In genomic region chr19:4154571-4155312, GRCh38 we compare ENCODE assay signal across 19 cellular contexts. TPM values are rescaled to one million over a fixed set of nuclear protein-coding genes. Genes with fewer than 3 reads are reported as not detected.
DNase-seq lines count a peak whose midpoint lies in the region; ATAC-seq, FAIRE-seq and TF ChIP-seq lines count a peak whose summit lies in the region.
"Had no signal": no experiment of that assay in that cellular context is flagged by ENCODE, and none has a peak within 500 bp of the region (broad histone marks: within the 10 kb centered on the region; RNA-seq: fewer than 3 reads in every experiment).

No MANE protein-coding gene starts in this region.

- no peaks in the 10 kb centered on the region for H3K27me3 Mint-ChIP-seq in activated naive CD4-positive, alpha-beta T cell treated with anti-CD3 and anti-CD28 coated beads for 36 hours (ENCODE audit: low read depth)
- H3K27me3 Mint-ChIP-seq: CD4-positive, alpha-beta memory T cell had no signal

- H3K4me1 Mint-ChIP-seq in activated naive CD4-positive, alpha-beta T cell treated with anti-CD3 and anti-CD28 coated beads for 36 hours (ENCODE audit: low read depth) = no peaks in the 10 kb centered on the region

- H3K9me3 Mint-ChIP-seq in activated naive CD4-positive, alpha-beta T cell treated with anti-CD3 and anti-CD28 coated beads for 36 hours = no peaks in the 10 kb centered on the region
- H3K9me3 Mint-ChIP-seq: CD4-positive, alpha-beta memory T cell had no signal

- H3F3A ChIP-seq in Loucy (ENCODE audit: low read depth) = no peaks in the 10 kb centered on the region

- H3K9ac ChIP-seq in Loucy (ENCODE audit: low read depth, low read length, poor library complexity, severe bottlenecking) = no peak overlapping the region
- H3K9ac ChIP-seq in K562 (ENCODE audit: insufficient read depth in 1 of 2, low read depth in 2 of 2, low read length in 2 of 2) = peak overlapping the region in 1 of 2 experiments; percentile 71; a peak in 1 of 4 replicates
- H3K9ac ChIP-seq: GM23248 had no signal

- WGBS in K562 (ENCODE audit: insufficient coverage, low coverage, missing lambda C conversion rate) = 20% methylated on average over 21 of the region's 21 CpGs

- H3K27ac ChIP-seq in K562 (ENCODE audit: extremely low read depth, low read depth, low read length) = no peak overlapping the region
- H3K27ac ChIP-seq in osteoblast (ENCODE audit: low read depth, low read length) = no peak overlapping the region
- H3K27ac ChIP-seq: A549, C4-2B, GM23248 had no signal

- in situ Hi-C loops in K562 (cut with MboI) = no loop called here

- H3K4me3 ChIP-seq in Loucy (ENCODE audit: low read length, poor library complexity, severe bottlenecking) = peak overlapping the region; percentile 35
- H3K4me3 ChIP-seq in K562 = no peak overlapping the region
- H3K4me3 ChIP-seq in osteoblast (ENCODE audit: insufficient read depth, low read length) = no peak overlapping the region
- H3K4me3 ChIP-seq: A549, GM23248 had no signal

- no peaks in the 10 kb centered on the region for H3K27me3 ChIP-seq in Loucy (ENCODE audit: insufficient read depth, low read length, poor library complexity, severe bottlenecking)
- peaks cover 11 to 28% of the 10 kb centered on the region in 2 experiments; a peak in 4 of 5 replicates for H3K27me3 ChIP-seq in K562 (ENCODE audit: control insufficient read depth in 2 of 2, insufficient read depth in 2 of 2, low read length in 2 of 2)
- peaks cover 7% of the 10 kb centered on the region for H3K27me3 ChIP-seq in osteoblast (ENCODE audit: insufficient read depth, low read length)

- H3K4me3 Mint-ChIP-seq in activated naive CD4-positive, alpha-beta T cell treated with anti-CD3 and anti-CD28 coated beads for 36 hours = no peak overlapping the region

- TF ChIP-seq POLR2A in K562 (conservative IDR thresholded peaks at IDR 0.05) = no peak

- H3K79me2 ChIP-seq in Loucy (ENCODE audit: insufficient read depth, low read length) (peaks cover 12% of the 10 kb centered on the region; the same call in 1 of the 2 replicates), K562 (ENCODE audit: control insufficient read depth, insufficient read depth, low read length) (no peaks in the 10 kb centered on the region), osteoblast (ENCODE audit: insufficient read depth, low read length) (no peaks in the 10 kb centered on the region)

- H3K27ac Mint-ChIP-seq in activated naive CD4-positive, alpha-beta T cell treated with anti-CD3 and anti-CD28 coated beads for 36 hours = no peak overlapping the region
- H3K27ac Mint-ChIP-seq: CD4-positive, alpha-beta memory T cell had no signal

- ATAC-seq in K562 (no peak), left lobe of liver (peak; percentile 40), HG02884 (IDR thresholded peaks at IDR 0.05; ENCODE audit: unreplicated experiment) (no peak)
- ATAC-seq: A549 had no signal

- peaks cover 22% of the 10 kb centered on the region for H3K4me1 ChIP-seq in Loucy (ENCODE audit: insufficient read depth, low read length, poor library complexity, severe bottlenecking)
- peaks cover 2 to 19% of the 10 kb centered on the region in 2 experiments; a peak in 3 of 5 replicates for H3K4me1 ChIP-seq in K562 (replicated peaks in 1 of 2; ENCODE audit: control insufficient read depth in 2 of 2, insufficient read depth in 2 of 2, low read length in 2 of 2)
- H3K4me1 ChIP-seq in osteoblast (ENCODE audit: insufficient read depth, low read length) = no peaks in the 10 kb centered on the region
- H3K4me1 ChIP-seq: BE2C had no signal

- peak in 1 of 4 experiments; percentile 4 for DNase-seq in K562 (ENCODE audit: extremely low read depth in 1 of 4, low spot score in 3 of 4)
- peak; percentile 71 for DNase-seq in left lobe of liver (ENCODE audit: low spot score)
- DNase-seq in osteoblast (ENCODE audit: insufficient read length, low spot score, missing footprints) = peak; percentile 58
- no peak for DNase-seq in activated CD8-positive, alpha-beta memory T cell treated with anti-CD3 and anti-CD28 coated beads for 24 hours
- no peak for DNase-seq in activated naive CD4-positive, alpha-beta T cell treated with anti-CD3 and anti-CD28 coated beads for 36 hours
- DNase-seq: BE2C; CD4-positive, alpha-beta memory T cell; DMS53; GM23248; H7; KBM-7 had no signal

- no peaks in the 10 kb centered on the region for H3K36me3 ChIP-seq in Loucy (ENCODE audit: insufficient read depth, low read length)
- no peaks in the 10 kb centered on the region for H3K36me3 ChIP-seq in K562 (ENCODE audit: control insufficient read depth, insufficient read depth, low read length)
- H3K36me3 ChIP-seq in osteoblast (ENCODE audit: insufficient read depth, low read length) = no peaks in the 10 kb centered on the region
- H3K36me3 ChIP-seq: BE2C had no signal

- CTCF ChIA-PET in K562 (lab: Yijun Ruan, JAX; ENCODE audit: low intra/inter-chr PET ratio) = no interaction called here
- CTCF ChIA-PET in activated naive CD4-positive, alpha-beta T cell treated with anti-CD3 and anti-CD28 coated beads for 36 hours (lab: Charles Lee) = interaction anchor here (1.0 to 1.7 kb wide), 2 partner anchors 14 to 15 kb away, joined by 3 to 6 read pairs; no protein-coding TSS in a partner anchor

- intact Hi-C loops in K562 (cut with micrococcal nuclease) = no loop called here
- intact Hi-C loops in activated naive CD4-positive, alpha-beta T cell treated with anti-CD3 and anti-CD28 coated beads for 36 hours (cut with micrococcal nuclease) = no loop called here

- H3K9me1 ChIP-seq in K562 (ENCODE audit: control insufficient read depth, insufficient read depth, low read length) = no peaks in the 10 kb centered on the region

- H2AFZ ChIP-seq in Loucy (ENCODE audit: low read length) (no peak overlapping the region), K562 (ENCODE audit: low read depth, low read length) (no peak overlapping the region), osteoblast (ENCODE audit: low read length) (no peak overlapping the region)
- H2AFZ ChIP-seq: GM23248 had no signal

- TF ChIP-seq EP300 in K562 (IDR thresholded peaks at IDR 0.05; ENCODE audit: low read length) = no peak

- no TSS peak for BruUV-seq in K562 (replicated peaks; lab: Mats Ljungman, UMichigan)

- H3K36me3 Mint-ChIP-seq in activated naive CD4-positive, alpha-beta T cell treated with anti-CD3 and anti-CD28 coated beads for 36 hours (ENCODE audit: low read depth) = no peaks in the 10 kb centered on the region
- H3K36me3 Mint-ChIP-seq: CD4-positive, alpha-beta memory T cell had no signal

- TF ChIP-seq CTCF in Loucy (conservative IDR thresholded peaks at IDR 0.05; ENCODE audit: low read length) = no peak
- no peak for TF ChIP-seq CTCF in K562 (IDR thresholded peaks at IDR 0.05 in 2 of 3, conservative IDR thresholded peaks at IDR 0.05 in 1 of 3; ENCODE audit: insufficient read depth in 2 of 3, low read depth in 1 of 3, low read length in 3 of 3)
- TF ChIP-seq CTCF in osteoblast (IDR thresholded peaks at IDR 0.05; ENCODE audit: extremely low read depth, low read depth, low read length) = no peak

- H3K9me2 ChIP-seq in Loucy (replicated peaks; ENCODE audit: low read depth, low read length) = no peaks in the 10 kb centered on the region

- H4K20me1 ChIP-seq in Loucy (ENCODE audit: insufficient read depth, low read length, poor library complexity, severe bottlenecking) = no peaks in the 10 kb centered on the region
- H4K20me1 ChIP-seq in K562 (replicated peaks; ENCODE audit: control insufficient read depth, insufficient read depth, low read length) = no peaks in the 10 kb centered on the region
- no peaks in the 10 kb centered on the region for H4K20me1 ChIP-seq in osteoblast (ENCODE audit: insufficient read depth, low read length)

- H3K4me2 ChIP-seq in Loucy (ENCODE audit: low read depth, low read length, poor library complexity, severe bottlenecking) (peak overlapping the region; percentile 35), K562 (ENCODE audit: insufficient read depth, low read length) (no peak overlapping the region), osteoblast (ENCODE audit: insufficient read depth, low read length) (no peak overlapping the region)
- H3K4me2 ChIP-seq: A549 had no signal

- no peak for FAIRE-seq in K562 (lab: Jason Lieb, UNC)
- FAIRE-seq: A549, D721Med, GM18507, HTR-8/SVneo had no signal

- H3K9me3 ChIP-seq in Loucy (ENCODE audit: insufficient read depth, low read depth, low read length) = no peaks in the 10 kb centered on the region
- H3K9me3 ChIP-seq in K562 (replicated peaks; ENCODE audit: control insufficient read depth, insufficient read depth, low read depth, low read length) = no peaks in the 10 kb centered on the region
- no peaks in the 10 kb centered on the region for H3K9me3 ChIP-seq in osteoblast (ENCODE audit: low read depth, low read length)
- H3K9me3 ChIP-seq: A549, BE2C had no signal

- POLR2A ChIA-PET in K562 (lab: Yijun Ruan, JAX) = interaction anchor here (0.6 to 1.5 kb wide), 5 partner anchors 11 to 1765 kb away, joined by 3 to 5 read pairs (median 3); partner anchors contain the start of gene EEF2

- no peak for TF ChIP-seq RAD21 in K562 (CRISPR knock-in tag; conservative IDR thresholded peaks at IDR 0.05 in 1 of 2, IDR thresholded peaks at IDR 0.05 in 1 of 2)

RNA-seq across cellular contexts. Expression of gene CREB3L3, which starts 1.3 kb away (rescaled TPM):
- not detected in 2 replicates for total RNA-seq in K562 (2011; cell fraction: chromatin; rRNA removed; ENCODE audit: low replicate concordance)
- total RNA-seq in K562 (2011; cell fraction: nucleolus; rRNA removed) = not detected in 2 replicates
- total RNA-seq in K562 (2011; cell fraction: nucleoplasm; rRNA removed) = not detected in 2 replicates
- not detected in 2 replicates for total RNA-seq in K562 (2014; rRNA removed)
- not detected in 2 replicates for total RNA-seq in K562 (2014; rRNA removed; fragmentation: Illumina TruSeq; extraction: Trizol)
- total RNA-seq in K562 (2015; rRNA removed; fragmentation: Illumina TruSeq; extraction: Trizol) = 0.11 TPM in 1 of 2 replicates, not detected in the other
- total RNA-seq in K562 (2021) = 0.07 TPM in 1 of 2 replicates, not detected in the other
- 0.03 TPM in 1 of 2 replicates, not detected in the other for polyA plus RNA-seq in K562 (2011; rRNA removed)
- polyA plus RNA-seq in K562 (2011; cell fraction: cytosol; rRNA removed) = not detected in 2 replicates
- polyA plus RNA-seq in K562 (2011; cell fraction: nucleus; rRNA removed) = not detected in 2 replicates
- polyA plus RNA-seq in K562 (2012) = 0.08 and 0.17 TPM in 2 replicates
- 0.06 TPM in 1 of 2 replicates, not detected in the other for polyA plus RNA-seq in K562 (2014; fragmentation: Illumina TruSeq; extraction: Trizol)
- not detected for polyA plus RNA-seq in K562 (2014; fragmentation: Nextera tagmentation; extraction: Ambion mirVana)
- polyA plus RNA-seq in K562 (2014; rRNA removed) = 0.38 TPM in 1 of 2 replicates, not detected in the other
- polyA minus RNA-seq in K562 (2011; rRNA and poly(A)+ RNA removed) = not detected in 2 replicates
- polyA minus RNA-seq in K562 (2011; cell fraction: cytosol; rRNA and poly(A)+ RNA removed) = not detected in 2 replicates
- not detected in 2 replicates for polyA minus RNA-seq in K562 (2011; cell fraction: nucleus; rRNA and poly(A)+ RNA removed)
- 52.0 TPM for total RNA-seq in left lobe of liver
- total RNA-seq in osteoblast = not detected in 2 replicates
- total RNA-seq in activated naive CD4-positive, alpha-beta T cell treated with anti-CD3 and anti-CD28 coated beads for 36 hours = not detected
- total RNA-seq: CD4-positive, alpha-beta memory T cell; GM23248; H7 had no signal
- polyA plus RNA-seq: AG04450; CD4-positive, alpha-beta memory T cell; GM23248 had no signal

RNA-seq across cellular contexts. Expression of gene SIRT6, which starts 27.6 kb away (rescaled TPM):
- 19.9 and 49.6 TPM in 2 replicates for total RNA-seq in K562 (2011; cell fraction: chromatin; rRNA removed; ENCODE audit: low replicate concordance)
- 43.2 and 44.7 TPM in 2 replicates for total RNA-seq in K562 (2011; cell fraction: nucleolus; rRNA removed)
- total RNA-seq in K562 (2011; cell fraction: nucleoplasm; rRNA removed) = 26.7 and 29.2 TPM in 2 replicates
- total RNA-seq in K562 (2014; rRNA removed) (26.7 and 32.5 TPM in 2 replicates), K562 (2014; rRNA removed; fragmentation: Illumina TruSeq; extraction: Trizol) (0.93 and 2.7 TPM in 2 replicates), K562 (2015; rRNA removed; fragmentation: Illumina TruSeq; extraction: Trizol) (10.2 and 11.0 TPM in 2 replicates), K562 (2021) (36.6 and 37.7 TPM in 2 replicates), left lobe of liver (11.1 TPM), osteoblast (8.3 and 16.3 TPM in 2 replicates)
- polyA plus RNA-seq in K562 (2011; rRNA removed) (15.0 and 20.8 TPM in 2 replicates), K562 (2014; fragmentation: Illumina TruSeq; extraction: Trizol) (8.0 and 23.9 TPM in 2 replicates), K562 (2014; fragmentation: Nextera tagmentation; extraction: Ambion mirVana) (1 to 10 TPM; 1.4 to 1.8 TPM), K562 (2014; rRNA removed) (37.3 and 41.1 TPM in 2 replicates)
- polyA plus RNA-seq in K562 (2011; cell fraction: cytosol; rRNA removed) = 25.2 and 50.5 TPM in 2 replicates
- polyA plus RNA-seq in K562 (2011; cell fraction: nucleus; rRNA removed) = 41.0 and 84.2 TPM in 2 replicates
- 27.9 and 32.4 TPM in 2 replicates for polyA plus RNA-seq in K562 (2012)
- 2.9 and 6.5 TPM in 2 replicates for polyA minus RNA-seq in K562 (2011; rRNA and poly(A)+ RNA removed)
- polyA minus RNA-seq in K562 (2011; cell fraction: cytosol; rRNA and poly(A)+ RNA removed) = 12.1 and 12.7 TPM in 2 replicates
- 11.3 and 13.2 TPM in 2 replicates for polyA minus RNA-seq in K562 (2011; cell fraction: nucleus; rRNA and poly(A)+ RNA removed)
- 10 to 100 TPM; 20.0 to 20.1 TPM for total RNA-seq in activated naive CD4-positive, alpha-beta T cell treated with anti-CD3 and anti-CD28 coated beads for 36 hours

RNA-seq across cellular contexts. Expression of gene ANKRD24, which starts 27.7 kb away (rescaled TPM):
- 0.53 and 1.2 TPM in 2 replicates for total RNA-seq in K562 (2011; cell fraction: chromatin; rRNA removed; ENCODE audit: low replicate concordance)
- 0.13 and 0.17 TPM in 2 replicates for total RNA-seq in K562 (2011; cell fraction: nucleolus; rRNA removed)
- 0.15 and 0.37 TPM in 2 replicates for total RNA-seq in K562 (2011; cell fraction: nucleoplasm; rRNA removed)
- total RNA-seq in K562 (2014; rRNA removed) (0.08 TPM in 1 of 2 replicates, not detected in the other), K562 (2014; rRNA removed; fragmentation: Illumina TruSeq; extraction: Trizol) (not detected in 2 replicates), K562 (2015; rRNA removed; fragmentation: Illumina TruSeq; extraction: Trizol) (not detected in 2 replicates), K562 (2021) (0.07 and 0.38 TPM in 2 replicates), left lobe of liver (5.6 TPM), osteoblast (0.29 and 0.72 TPM in 2 replicates)
- polyA plus RNA-seq in K562 (2011; rRNA removed) (0.11 and 0.24 TPM in 2 replicates), K562 (2014; fragmentation: Illumina TruSeq; extraction: Trizol) (0.07 TPM in 1 of 2 replicates, not detected in the other), K562 (2014; fragmentation: Nextera tagmentation; extraction: Ambion mirVana) (not detected), K562 (2014; rRNA removed) (0.03 and 0.12 TPM in 2 replicates)
- 0.31 and 0.34 TPM in 2 replicates for polyA plus RNA-seq in K562 (2011; cell fraction: cytosol; rRNA removed)
- 0.48 TPM in 2 replicates for polyA plus RNA-seq in K562 (2011; cell fraction: nucleus; rRNA removed)
- 0.09 and 0.51 TPM in 2 replicates for polyA plus RNA-seq in K562 (2012)
- polyA minus RNA-seq in K562 (2011; rRNA and poly(A)+ RNA removed) = 0.11 and 0.27 TPM in 2 replicates
- not detected in 2 replicates for polyA minus RNA-seq in K562 (2011; cell fraction: cytosol; rRNA and poly(A)+ RNA removed)
- polyA minus RNA-seq in K562 (2011; cell fraction: nucleus; rRNA and poly(A)+ RNA removed) = 0.11 and 0.13 TPM in 2 replicates
- 1 to 10 TPM; 2.5 to 2.6 TPM for total RNA-seq in activated naive CD4-positive, alpha-beta T cell treated with anti-CD3 and anti-CD28 coated beads for 36 hours

RNA-seq across cellular contexts. Expression of gene MAP2K2, which starts 30.8 kb away (rescaled TPM):
- total RNA-seq in K562 (2011; cell fraction: chromatin; rRNA removed; ENCODE audit: low replicate concordance) = 38.8 and 113 TPM in 2 replicates
- 81.4 and 92.0 TPM in 2 replicates for total RNA-seq in K562 (2011; cell fraction: nucleolus; rRNA removed)
- total RNA-seq in K562 (2011; cell fraction: nucleoplasm; rRNA removed) = 58.5 and 81.8 TPM in 2 replicates
- total RNA-seq in K562 (2014; rRNA removed) = 140 and 200 TPM in 2 replicates
- total RNA-seq in K562 (2014; rRNA removed; fragmentation: Illumina TruSeq; extraction: Trizol) = 58.3 and 60.9 TPM in 2 replicates
- total RNA-seq in K562 (2015; rRNA removed; fragmentation: Illumina TruSeq; extraction: Trizol) = 72.6 and 78.0 TPM in 2 replicates
- total RNA-seq in K562 (2021) = 150 and 151 TPM in 2 replicates
- 40.4 and 41.5 TPM in 2 replicates for polyA plus RNA-seq in K562 (2011; rRNA removed)
- polyA plus RNA-seq in K562 (2011; cell fraction: cytosol; rRNA removed) = 60.4 and 128 TPM in 2 replicates
- 70.1 and 145 TPM in 2 replicates for polyA plus RNA-seq in K562 (2011; cell fraction: nucleus; rRNA removed)
- 110 and 220 TPM in 2 replicates for polyA plus RNA-seq in K562 (2012)
- 41.1 and 84.5 TPM in 2 replicates for polyA plus RNA-seq in K562 (2014; fragmentation: Illumina TruSeq; extraction: Trizol)
- polyA plus RNA-seq in K562 (2014; fragmentation: Nextera tagmentation; extraction: Ambion mirVana) = 1 to 10 TPM; 1.0 to 5.0 TPM
- 90.7 and 97.4 TPM in 2 replicates for polyA plus RNA-seq in K562 (2014; rRNA removed)
- polyA minus RNA-seq in K562 (2011; rRNA and poly(A)+ RNA removed) = 14.2 and 24.8 TPM in 2 replicates
- 63.5 and 95.7 TPM in 2 replicates for polyA minus RNA-seq in K562 (2011; cell fraction: cytosol; rRNA and poly(A)+ RNA removed)
- 31.5 and 34.3 TPM in 2 replicates for polyA minus RNA-seq in K562 (2011; cell fraction: nucleus; rRNA and poly(A)+ RNA removed)
- total RNA-seq in left lobe of liver = 63.1 TPM
- total RNA-seq in osteoblast = 221 and 233 TPM in 2 replicates
- total RNA-seq in activated naive CD4-positive, alpha-beta T cell treated with anti-CD3 and anti-CD28 coated beads for 36 hours = 100 to 1,000 TPM; 101 to 103 TPM

Comparison
In these comparisons a context has a peak if more than half of its experiments do, and no peak if none do; other contexts are left out.
1. DNase-seq: peak in left lobe of liver (single experiment) and osteoblast (single experiment); none in activated CD8-positive, alpha-beta memory T cell treated with anti-CD3 and anti-CD28 coated beads for 24 hours (single experiment) and activated naive CD4-positive, alpha-beta T cell treated with anti-CD3 and anti-CD28 coated beads for 36 hours (single experiment).
2. RNA of gene CREB3L3, which starts 1.3 kb away (total RNA-seq): 52.0 TPM in left lobe of liver (single experiment); not detected in activated naive CD4-positive, alpha-beta T cell treated with anti-CD3 and anti-CD28 coated beads for 36 hours, 0.07 to 0.11 TPM in K562 and not detected in osteoblast; every median in the first group is over 10 times any median in the second.